11 cellular contexts compared by ENCODE assay signal in genomic region chr14:64942531-64943111, GRCh38. TPM values are rescaled to one million over a fixed set of nuclear protein-coding genes. Genes with fewer than 3 reads are reported as not detected.
A peak's percentile ranks its signal among the peaks of the same experiment; 100 is the strongest.
DNase-seq lines count a peak whose midpoint lies in the region; ATAC-seq lines count a peak whose summit lies in the region.
"Had no signal": no experiment of that assay in that cellular context is flagged by ENCODE, and none has a peak within 500 bp of the region (broad histone marks: within the 10 kb centered on the region; RNA-seq: fewer than 3 reads in every experiment).

GPX2 (minus strand) TSS chr14:64942745; CDS start chr14:64942726, 19 bp downstream.

- no peaks in the 10 kb centered on the region for H3K27me3 ChIP-seq in muscle layer of duodenum (ENCODE audit: low read depth, low read length)
- H3K27me3 ChIP-seq: adrenal gland, ovary had no signal

- H3K36me3 Mint-ChIP-seq in activated T-helper 1 cell treated with anti-CD3 and anti-CD28 coated beads, Interleukin-12 subunit alpha, Interleukin-12 subunit beta, Interleukin-2, Interleukin-4 antibody, amounts not matched to agents 30 ng/mL and 10 ng/mL and 1 ng/mL, durations not matched to agents 14 hours and 24 hours and 36 hours (ENCODE audit: low read depth), result peaks cover 18% of the 10 kb centered on the region

- peaks cover 0 to under 1% of the 10 kb centered on the region in 2 donors for H3K4me1 ChIP-seq in muscle layer of duodenum (ENCODE audit: control insufficient read depth in 1 of 2, insufficient read depth in 2 of 2, low read length in 2 of 2)

- no peaks in the 10 kb centered on the region for H3K9me3 ChIP-seq in muscle layer of duodenum (ENCODE audit: control insufficient read depth in 1 of 2, low read length in 2 of 2)
- H3K9me3 ChIP-seq: adrenal gland, ovary had no signal

- peak within 1 kb of the TSS in 1 of 2 donors; percentile 45 for H3K4me3 ChIP-seq in muscle layer of duodenum (ENCODE audit: low read depth in 1 of 2, low read length in 2 of 2)
- H3K4me3 ChIP-seq: adrenal gland, ovary had no signal

- in situ Hi-C loops in Caki2 (cut with HindIII; ENCODE audit: low pct_unique_long_range_greater_than_20kb, low sequenced_read_pairs), result no loop called here

- H3K4me1 Mint-ChIP-seq in activated T-helper 1 cell treated with anti-CD3 and anti-CD28 coated beads, Interleukin-12 subunit alpha, Interleukin-12 subunit beta, Interleukin-2, Interleukin-4 antibody, amounts not matched to agents 30 ng/mL and 10 ng/mL and 1 ng/mL, durations not matched to agents 14 hours and 24 hours and 36 hours (ENCODE audit: low read depth), result peaks cover 29% of the 10 kb centered on the region

- peak within 1 kb of the TSS; percentile 82 for H3K27ac ChIP-seq in muscle layer of duodenum (ENCODE audit: low read length)
- H3K27ac ChIP-seq: adrenal gland, ovary had no signal

- intact Hi-C loops in activated T-helper 1 cell treated with anti-CD3 and anti-CD28 coated beads, Interleukin-12 subunit alpha, Interleukin-12 subunit beta, Interleukin-2, Interleukin-4 antibody, amounts not matched to agents 30 ng/mL and 10 ng/mL and 1 ng/mL, durations not matched to agents 14 hours and 24 hours and 36 hours (cut with micrococcal nuclease), result no loop called here

- DNase-seq in Caki2 (ENCODE audit: low read depth) (peak; percentile 80), NCI-H187 (lab: John Stamatoyannopoulos, UW) (peak; percentile 81 to 88), germinal center (ENCODE audit: low spot score) (no peak)
- DNase-seq in activated T-helper 1 cell treated with anti-CD3 and anti-CD28 coated beads, Interleukin-12 subunit alpha, Interleukin-12 subunit beta, Interleukin-2, Interleukin-4 antibody, amounts not matched to agents 30 ng/mL and 10 ng/mL and 1 ng/mL, durations not matched to agents 14 hours and 24 hours and 36 hours (ENCODE audit: low spot score), result no peak
- DNase-seq: ovary had no signal

- H3K9me3 Mint-ChIP-seq in activated T-helper 1 cell treated with anti-CD3 and anti-CD28 coated beads, Interleukin-12 subunit alpha, Interleukin-12 subunit beta, Interleukin-2, Interleukin-4 antibody, amounts not matched to agents 30 ng/mL and 10 ng/mL and 1 ng/mL, durations not matched to agents 14 hours and 24 hours and 36 hours, result no peaks in the 10 kb centered on the region

- H3K27me3 Mint-ChIP-seq in activated T-helper 1 cell treated with anti-CD3 and anti-CD28 coated beads, Interleukin-12 subunit alpha, Interleukin-12 subunit beta, Interleukin-2, Interleukin-4 antibody, amounts not matched to agents 30 ng/mL and 10 ng/mL and 1 ng/mL, durations not matched to agents 14 hours and 24 hours and 36 hours (ENCODE audit: insufficient read depth), result no peaks in the 10 kb centered on the region

- H3K36me3 ChIP-seq in muscle layer of duodenum (ENCODE audit: control insufficient read depth in 1 of 2, insufficient read depth in 2 of 2, low read length in 2 of 2), result peaks cover 0 to 9% of the 10 kb centered on the region in 2 donors
- H3K36me3 ChIP-seq: adrenal gland, ovary had no signal

- ATAC-seq in GM19463 (IDR thresholded peaks at IDR 0.05; ENCODE audit: unreplicated experiment), result no peak
- ATAC-seq in HG02884 (IDR thresholded peaks at IDR 0.05; ENCODE audit: unreplicated experiment), result no peak
- ATAC-seq in HG02885 (IDR thresholded peaks at IDR 0.05; ENCODE audit: poor library complexity, unreplicated experiment), result no peak

- H3K4me3 Mint-ChIP-seq in activated T-helper 1 cell treated with anti-CD3 and anti-CD28 coated beads, Interleukin-12 subunit alpha, Interleukin-12 subunit beta, Interleukin-2, Interleukin-4 antibody, amounts not matched to agents 30 ng/mL and 10 ng/mL and 1 ng/mL, durations not matched to agents 14 hours and 24 hours and 36 hours, result no peak within 1 kb of the TSS

- peak within 1 kb of the TSS; percentile 11 for H3K27ac Mint-ChIP-seq in activated T-helper 1 cell treated with anti-CD3 and anti-CD28 coated beads, Interleukin-12 subunit alpha, Interleukin-12 subunit beta, Interleukin-2, Interleukin-4 antibody, amounts not matched to agents 30 ng/mL and 10 ng/mL and 1 ng/mL, durations not matched to agents 14 hours and 24 hours and 36 hours

RNA-seq across cellular contexts. Expression of gene GPX2, which starts in this region (rescaled TPM):
- 84.3 and 142 TPM in 2 replicates for total RNA-seq in Caki2 (2014; rRNA removed; shearing (Covaris generic); ENCODE audit: low replicate concordance)
- not detected in 2 replicates for total RNA-seq in activated T-helper 1 cell treated with anti-CD3 and anti-CD28 coated beads, Interleukin-12 subunit alpha, Interleukin-12 subunit beta, Interleukin-2, Interleukin-4 antibody, amounts not matched to agents 30 ng/mL and 10 ng/mL and 1 ng/mL, durations not matched to agents 14 hours and 24 hours and 36 hours
- total RNA-seq: HT1080 had no signal

Comparison
In these comparisons a context has a peak if more than half of its experiments do, and no peak if none do; other contexts are left out.
1. RNA of gene GPX2 (total RNA-seq): 84.3 to 142 TPM in Caki2; not detected in activated T-helper 1 cell treated with anti-CD3 and anti-CD28 coated beads, Interleukin-12 subunit alpha, Interleukin-12 subunit beta, Interleukin-2, Interleukin-4 antibody, amounts not matched to agents 30 ng/mL and 10 ng/mL and 1 ng/mL, durations not matched to agents 14 hours and 24 hours and 36 hours; every median in the first group is over 10 times any median in the second.
2. DNase-seq: peak in Caki2 (single experiment) and NCI-H187 (2 of 2); none in activated T-helper 1 cell treated with anti-CD3 and anti-CD28 coated beads, Interleukin-12 subunit alpha, Interleukin-12 subunit beta, Interleukin-2, Interleukin-4 antibody, amounts not matched to agents 30 ng/mL and 10 ng/mL and 1 ng/mL, durations not matched to agents 14 hours and 24 hours and 36 hours (single experiment) and germinal center (single experiment).